In genomic region chr4:48635310-48635709, GRCh38 we compare ENCODE assay signal across 10 cellular contexts.
DNase-seq lines count a peak whose midpoint lies in the region; ATAC-seq and TF ChIP-seq lines count a peak whose summit lies in the region.
"Had no signal": no experiment of that assay in that cellular context is flagged by ENCODE, and none has a peak within 500 bp of the region (broad histone marks: within the 10 kb centered on the region; RNA-seq: fewer than 3 reads in every experiment).

No MANE protein-coding gene starts in this region.

- no peak for TF ChIP-seq POLR2A in gastrocnemius medialis (IDR thresholded peaks at IDR 0.05)

- dilution Hi-C loops in mammary epithelial cell (cut with HindIII; ENCODE audit: low sequenced_read_pairs): no loop called here

- peak; percentile 10 for DNase-seq in NCI-H446 treated with DMSO at 0.1 percent for 48 hours (lab: John Stamatoyannopoulos, UW)
- DNase-seq in NCI-H446 (lab: John Stamatoyannopoulos, UW): no peak
- no peak for DNase-seq in LNCaP clone FGC (ENCODE audit: low read depth)
- DNase-seq in mammary epithelial cell: peak; percentile 43
- DNase-seq in stimulated activated CD4-positive, alpha-beta T cell treated with anti-CD3 and anti-CD28 coated beads, Interleukin-15, amount 100 ng/mL, for 24 hours: peak; percentile 29
- no peak for DNase-seq in middle frontal gyrus (ENCODE audit: extremely low spot score, low spot score)
- DNase-seq in activated CD4-positive, CD25-positive, alpha-beta regulatory T cell (lab: John Stamatoyannopoulos, UW): no peak
- DNase-seq in gastrocnemius medialis: no peak
- DNase-seq: MM.1S, right cardiac atrium had no signal

- intact Hi-C loops in mammary epithelial cell (cut with micrococcal nuclease) (no loop called here), gastrocnemius medialis (cut with DNase I; ENCODE audit: low total_unique reads) (no loop called here)

- no peaks in the 10 kb centered on the region for H3K9me3 ChIP-seq in mammary epithelial cell (replicated peaks; ENCODE audit: insufficient read depth, low read length)
- no peaks in the 10 kb centered on the region for H3K9me3 ChIP-seq in gastrocnemius medialis

- 63% methylated on average over 3 of the region's 3 CpGs for WGBS in mammary epithelial cell (ENCODE audit: low coverage, missing lambda C conversion rate)

- no TSS peak for BruUV-seq in mammary epithelial cell (replicated peaks; lab: Mats Ljungman, UMichigan)

- H3K27me3 ChIP-seq in mammary epithelial cell (ENCODE audit: insufficient read depth, low read length): no peaks in the 10 kb centered on the region
- no peaks in the 10 kb centered on the region for H3K27me3 ChIP-seq in gastrocnemius medialis

- H3K4me3 ChIP-seq in LNCaP clone FGC (ENCODE audit: low read depth, low read length): peak overlapping the region; percentile 10; the same call in 1 of the 2 replicates
- no peak overlapping the region for H3K4me3 ChIP-seq in mammary epithelial cell (replicated peaks in 1 of 3; ENCODE audit: insufficient read depth in 1 of 3, low read depth in 2 of 3, low read length in 3 of 3)
- no peak overlapping the region for H3K4me3 ChIP-seq in gastrocnemius medialis

- CTCF ChIA-PET in mammary epithelial cell (lab: Charles Lee; ENCODE audit: low non-redundant PET): no interaction called here

- peaks cover 37% of the 10 kb centered on the region for H3K79me2 ChIP-seq in mammary epithelial cell (ENCODE audit: insufficient read depth, low read length)

- no peaks in the 10 kb centered on the region for H3K36me3 ChIP-seq in mammary epithelial cell (ENCODE audit: insufficient read depth, low read length)
- H3K36me3 ChIP-seq in gastrocnemius medialis: no peaks in the 10 kb centered on the region

- peak overlapping the region; percentile 25 for H3K4me2 ChIP-seq in mammary epithelial cell (ENCODE audit: insufficient read depth, low read depth, low read length)

- in situ Hi-C loops in mammary epithelial cell (cut with MboI; ENCODE audit: low sequenced_read_pairs in 2 of 2): no loop called here
- in situ Hi-C loops in gastrocnemius medialis (cut with MboI; ENCODE audit: low sequenced_read_pairs in 4 of 4): no loop called here

- H3K4me1 ChIP-seq in mammary epithelial cell (ENCODE audit: insufficient read depth, low read length) (peaks cover 15% of the 10 kb centered on the region), gastrocnemius medialis (peaks cover 7 to 26% of the 10 kb centered on the region in 2 donors)

- no peak for TF ChIP-seq CTCF in LNCaP clone FGC (IDR thresholded peaks at IDR 0.05; ENCODE audit: control insufficient read depth, extremely low read depth, insufficient read depth)
- no peak for TF ChIP-seq CTCF in mammary epithelial cell (conservative IDR thresholded peaks at IDR 0.05 in 1 of 2, IDR thresholded peaks at IDR 0.05 in 1 of 2; ENCODE audit: extremely low read depth in 1 of 2, insufficient read depth in 1 of 2, low read depth in 1 of 2, low read length in 2 of 2)
- no peak for TF ChIP-seq CTCF in gastrocnemius medialis (IDR thresholded peaks at IDR 0.05 in 4 of 5, conservative IDR thresholded peaks at IDR 0.05 in 1 of 5)

- no peak for ATAC-seq in gastrocnemius medialis

- H4K20me1 ChIP-seq in mammary epithelial cell (ENCODE audit: insufficient read depth, low read length): no peaks in the 10 kb centered on the region

- H2AFZ ChIP-seq in mammary epithelial cell (ENCODE audit: low read depth, low read length): no peak overlapping the region

- H3K9ac ChIP-seq in mammary epithelial cell (ENCODE audit: insufficient read depth, low read length): no peak overlapping the region

- H3K27ac ChIP-seq in mammary epithelial cell (ENCODE audit: insufficient read depth, low read depth, low read length): no peak overlapping the region
- H3K27ac ChIP-seq in gastrocnemius medialis: peak overlapping the region in 2 of 4 donors; percentile 4 to 54

Comparison
In these comparisons a context has a peak if more than half of its experiments do, and no peak if none do; other contexts are left out.
1. DNase-seq: peak in NCI-H446 treated with DMSO at 0.1 percent for 48 hours (single experiment), mammary epithelial cell (single experiment) and stimulated activated CD4-positive, alpha-beta T cell treated with anti-CD3 and anti-CD28 coated beads, Interleukin-15, amount 100 ng/mL, for 24 hours (single experiment); none in NCI-H446 (0 of 2), LNCaP clone FGC (single experiment), middle frontal gyrus (single experiment), activated CD4-positive, CD25-positive, alpha-beta regulatory T cell (0 of 4) and gastrocnemius medialis (0 of 2).